Comparison of ENCODE assay signal across 8 cellular contexts in the genomic region with DNA sequence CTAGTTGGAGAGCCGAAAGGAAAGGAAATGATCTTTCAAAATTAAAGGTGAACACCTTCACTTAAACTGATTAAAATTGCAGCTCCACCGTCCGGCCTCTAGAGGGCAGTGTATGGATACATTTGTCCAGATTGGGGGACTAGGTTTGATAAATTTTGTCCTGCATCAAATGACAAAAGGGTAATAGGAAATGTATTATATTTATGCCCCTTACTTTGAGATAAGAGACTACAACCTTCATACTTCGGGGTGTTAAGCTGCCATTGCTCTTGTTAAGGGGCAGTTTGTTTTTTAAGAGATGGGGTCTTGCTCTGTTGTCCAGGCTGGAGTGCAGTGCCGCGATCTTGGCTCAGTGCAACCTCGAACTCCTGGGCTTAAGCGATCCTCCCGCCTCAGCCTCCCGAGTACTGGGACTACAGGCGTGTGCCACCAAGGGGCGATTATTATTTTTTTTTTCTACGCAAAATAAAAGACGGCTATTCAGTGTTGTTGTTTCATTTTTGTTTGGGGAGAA. TPM values are rescaled to one million over a fixed set of nuclear protein-coding genes. Genes with fewer than 3 reads are reported as not detected.
DNase-seq lines count a peak whose midpoint lies in the region; ATAC-seq, FAIRE-seq and TF ChIP-seq lines count a peak whose summit lies in the region.

No MANE protein-coding gene starts in this region.

- peak; percentile 88 for TF ChIP-seq CTCF in AG04450 (IDR thresholded peaks at IDR 0.05; ENCODE audit: low read depth, low read length)

- H3K4me1 Mint-ChIP-seq in activated CD4-positive, alpha-beta memory T cell treated with anti-CD3 and anti-CD28 coated beads, Interleukin-2, amount 10 ng/mL, durations not matched to agents 7 days and 5 days: peaks cover 38% of the 10 kb centered on the region

- H3K4me3 ChIP-seq in AG04450 (ENCODE audit: low read depth, low read length): peak overlapping the region; percentile 97

- H3K9me3 ChIP-seq in AG04450 (ENCODE audit: control insufficient read depth, insufficient read depth, low read length): no peaks in the 10 kb centered on the region

- H3K27me3 Mint-ChIP-seq in activated CD4-positive, alpha-beta memory T cell treated with anti-CD3 and anti-CD28 coated beads, Interleukin-2, amount 10 ng/mL, durations not matched to agents 7 days and 5 days: no peaks in the 10 kb centered on the region

- no peak for ATAC-seq in GM19463 (IDR thresholded peaks at IDR 0.05; ENCODE audit: unreplicated experiment)

- FAIRE-seq in H54 (lab: Jason Lieb, UNC): no peak

- CTCF ChIA-PET in AG04450 (lab: Charles Lee): interaction anchor here (0.5 to 5.4 kb wide), 49 partner anchors 11 to 374 kb away, joined by 3 to 104 read pairs (median 5); a partner anchor contains a TSS
- CTCF ChIA-PET in activated CD4-positive, alpha-beta memory T cell treated with anti-CD3 and anti-CD28 coated beads, Interleukin-2, amount 10 ng/mL, durations not matched to agents 7 days and 5 days (lab: Charles Lee): interaction anchor here (0.6 to 5.6 kb wide), 39 partner anchors 10 to 288 kb away, joined by 3 to 98 read pairs (median 5); a partner anchor contains a TSS

- DNase-seq in AG04450 (ENCODE audit: low read depth, low spot score): no peak
- peak; percentile 27 for DNase-seq in H54 (ENCODE audit: insufficient read length, low spot score)
- peak; percentile 69 for DNase-seq in NCI-H748 (lab: John Stamatoyannopoulos, UW; ENCODE audit: unreplicated experiment)
- peak; percentile 71 for DNase-seq in activated CD4-positive, alpha-beta memory T cell treated with anti-CD3 and anti-CD28 coated beads, Interleukin-2, amount 10 ng/mL, durations not matched to agents 7 days and 5 days
- peak; percentile 48 for DNase-seq in effector CD8-positive, alpha-beta T cell (lab: John Stamatoyannopoulos, UW)
- DNase-seq in medulla oblongata (ENCODE audit: extremely low spot score): peak; percentile 83
- peak; percentile 36 to 45 for DNase-seq in stimulated activated CD8-positive, alpha-beta memory T cell treated with anti-CD3 and anti-CD28 coated beads, Interleukin-4, amount 100 ng/mL, for 1 hour (ENCODE audit: low read depth in 2 of 2, low spot score in 1 of 2)

- no peak overlapping the region for H3K27ac ChIP-seq in AG04450 (ENCODE audit: low read depth, low read length)

- no peak overlapping the region for H3K27ac Mint-ChIP-seq in activated CD4-positive, alpha-beta memory T cell treated with anti-CD3 and anti-CD28 coated beads, Interleukin-2, amount 10 ng/mL, durations not matched to agents 7 days and 5 days

- no peaks in the 10 kb centered on the region for H3K27me3 ChIP-seq in AG04450 (ENCODE audit: control insufficient read depth, insufficient read depth, low read length)

- H3K36me3 Mint-ChIP-seq in activated CD4-positive, alpha-beta memory T cell treated with anti-CD3 and anti-CD28 coated beads, Interleukin-2, amount 10 ng/mL, durations not matched to agents 7 days and 5 days (ENCODE audit: low read depth): peaks cover 35% of the 10 kb centered on the region

- POLR2A ChIA-PET in AG04450 (lab: Yijun Ruan, JAX): interaction anchor here (0.6 to 1.2 kb wide), 5 partner anchors 11 to 64 kb away, joined by 3 to 5 read pairs (median 4); a partner anchor contains a TSS
- POLR2A ChIA-PET in activated CD4-positive, alpha-beta memory T cell treated with anti-CD3 and anti-CD28 coated beads, Interleukin-2, amount 10 ng/mL, durations not matched to agents 7 days and 5 days (lab: Charles Lee): interaction anchor here (0.6 to 2.5 kb wide), 16 partner anchors 10 to 258 kb away, joined by 3 to 17 read pairs (median 4); a partner anchor contains a TSS

- no peaks in the 10 kb centered on the region for H3K9me3 Mint-ChIP-seq in activated CD4-positive, alpha-beta memory T cell treated with anti-CD3 and anti-CD28 coated beads, Interleukin-2, amount 10 ng/mL, durations not matched to agents 7 days and 5 days

- H3K4me3 Mint-ChIP-seq in activated CD4-positive, alpha-beta memory T cell treated with anti-CD3 and anti-CD28 coated beads, Interleukin-2, amount 10 ng/mL, durations not matched to agents 7 days and 5 days: peak overlapping the region; percentile 66

- TF ChIP-seq POLR2A in H54 (IDR thresholded peaks at IDR 0.05; ENCODE audit: low read depth, low read length): no peak

RNA-seq across cellular contexts. Expression of a gene that starts 0.8 kb away (rescaled TPM):
- polyA plus RNA-seq in AG04450 (2011; rRNA removed): 21.0 and 22.8 TPM in 2 replicates
- 26.3 and 30.4 TPM in 2 replicates for polyA minus RNA-seq in AG04450 (2011; rRNA and poly(A)+ RNA removed)
- 1 to 10 TPM; 4.2 to 5.3 TPM for total RNA-seq in activated CD4-positive, alpha-beta memory T cell treated with anti-CD3 and anti-CD28 coated beads, Interleukin-2, amount 10 ng/mL, durations not matched to agents 7 days and 5 days

RNA-seq across cellular contexts. Expression of a gene that starts 22.4 kb away (rescaled TPM):
- 136 and 157 TPM in 2 replicates for polyA plus RNA-seq in AG04450 (2011; rRNA removed)
- 125 and 130 TPM in 2 replicates for polyA minus RNA-seq in AG04450 (2011; rRNA and poly(A)+ RNA removed)
- total RNA-seq in activated CD4-positive, alpha-beta memory T cell treated with anti-CD3 and anti-CD28 coated beads, Interleukin-2, amount 10 ng/mL, durations not matched to agents 7 days and 5 days: 10 to 100 TPM; 70.1 to 71.5 TPM

RNA-seq across cellular contexts. Expression of a gene that starts 24.6 kb away (rescaled TPM):
- 3.9 and 4.7 TPM in 2 replicates for polyA plus RNA-seq in AG04450 (2011; rRNA removed)
- 5.3 and 7.0 TPM in 2 replicates for polyA minus RNA-seq in AG04450 (2011; rRNA and poly(A)+ RNA removed)
- 10 to 100 TPM; 17.6 to 19.4 TPM for total RNA-seq in activated CD4-positive, alpha-beta memory T cell treated with anti-CD3 and anti-CD28 coated beads, Interleukin-2, amount 10 ng/mL, durations not matched to agents 7 days and 5 days

RNA-seq across cellular contexts. Expression of a gene that starts 29.6 kb away (rescaled TPM):
- polyA plus RNA-seq in AG04450 (2011; rRNA removed): 30.6 and 38.8 TPM in 2 replicates
- polyA minus RNA-seq in AG04450 (2011; rRNA and poly(A)+ RNA removed): 38.1 and 43.6 TPM in 2 replicates
- 10 to 100 TPM; 88.9 to 98.9 TPM for total RNA-seq in activated CD4-positive, alpha-beta memory T cell treated with anti-CD3 and anti-CD28 coated beads, Interleukin-2, amount 10 ng/mL, durations not matched to agents 7 days and 5 days

RNA-seq across cellular contexts. Expression of a gene that starts 30.4 kb away (rescaled TPM):
- polyA plus RNA-seq in AG04450 (2011; rRNA removed): 1.6 and 2.2 TPM in 2 replicates
- polyA minus RNA-seq in AG04450 (2011; rRNA and poly(A)+ RNA removed): 0.69 and 1.0 TPM in 2 replicates
- total RNA-seq in activated CD4-positive, alpha-beta memory T cell treated with anti-CD3 and anti-CD28 coated beads, Interleukin-2, amount 10 ng/mL, durations not matched to agents 7 days and 5 days: under 1 TPM; 0.33 to 0.60 TPM
